18 cellular contexts compared by ENCODE assay signal in genomic region chr4:108010167-108010566, GRCh38. TPM values are rescaled to one million over a fixed set of nuclear protein-coding genes. Genes with fewer than 3 reads are reported as not detected.
DNase-seq lines count a peak whose midpoint lies in the region; ATAC-seq and TF ChIP-seq lines count a peak whose summit lies in the region.
"Had no signal": no experiment of that assay in that cellular context is flagged by ENCODE, and none has a peak within 500 bp of the region (broad histone marks: within the 10 kb centered on the region; RNA-seq: fewer than 3 reads in every experiment).

No MANE protein-coding gene starts in this region.

- no peak overlapping the region for H3K4me3 ChIP-seq in AG04449 (ENCODE audit: low read depth, low read length)
- H3K4me3 ChIP-seq in cardiac fibroblast (replicated peaks in 1 of 2; ENCODE audit: low read depth in 2 of 2, low read length in 2 of 2): no peak overlapping the region
- no peak overlapping the region for H3K4me3 ChIP-seq in left ventricle myocardium inferior
- H3K4me3 ChIP-seq: A549, ovary, upper lobe of left lung had no signal

- H3K9me3 ChIP-seq in left ventricle myocardium inferior (replicated peaks): no peaks in the 10 kb centered on the region
- H3K9me3 ChIP-seq: A549, ovary, upper lobe of left lung had no signal

- DNase-seq in AG04449 (ENCODE audit: low read depth, low spot score): peak; percentile 70
- peak; percentile 58 for DNase-seq in HT1080 (ENCODE audit: low read depth)
- peak; percentile 18 to 79 for DNase-seq in cardiac fibroblast (ENCODE audit: low read depth in 2 of 2)
- DNase-seq in kidney glomerular epithelial cell (lab: John Stamatoyannopoulos, UW): peak; percentile 49
- no peak for DNase-seq in COLO829 (ENCODE audit: low spot score)
- no peak for DNase-seq in left ventricle myocardium inferior
- DNase-seq: kidney; NCI-H1105 treated with DMSO at 0.1 percent for 48 hours; NCI-H2227 treated with DMSO at 0.1 percent for 48 hours; NK-92 treated with Interleukin-12 subunit alpha and Interleukin-12 subunit beta, amount 100 ng/mL, for 24 hours; ovary; SHP77 treated with DMSO at 0.1 percent for 48 hours; stimulated activated CD4-positive, alpha-beta T cell treated with anti-CD3 and anti-CD28 coated beads, Interleukin-12 subunit alpha, Interleukin-12 subunit beta, amount 100 ng/mL, for 4 hours; stimulated activated naive CD4-positive, alpha-beta T cell; upper lobe of left lung had no signal

- intact Hi-C loops in left ventricle myocardium inferior (cut with micrococcal nuclease): loop anchor here (10.0 kb wide), 1 partner anchor 565 kb away; no protein-coding TSS in a partner anchor

- CTCF ChIA-PET in AG04449 (lab: Yijun Ruan, JAX): interaction anchor here (3.4 kb wide), 1 partner anchor 9 kb away, joined by 17 read pairs; no protein-coding TSS in a partner anchor

- H3K36me3 ChIP-seq in left ventricle myocardium inferior: peaks cover 37% of the 10 kb centered on the region
- H3K36me3 ChIP-seq: ovary had no signal

- POLR2A ChIA-PET in AG04449 (lab: Yijun Ruan, JAX): no interaction called here

- no peak for ATAC-seq in HG02970 (IDR thresholded peaks at IDR 0.05; ENCODE audit: low FRiP score, unreplicated experiment)
- ATAC-seq in HG02610 (IDR thresholded peaks at IDR 0.05; ENCODE audit: unreplicated experiment): no peak
- ATAC-seq: A549 had no signal

- TF ChIP-seq CTCF in AG04449 (IDR thresholded peaks at IDR 0.05; ENCODE audit: insufficient read depth, low read length, missing control alignments) (no peak), cardiac fibroblast (IDR thresholded peaks at IDR 0.05; ENCODE audit: low read depth, low read length) (no peak), left ventricle myocardium inferior (IDR thresholded peaks at IDR 0.05; ENCODE audit: borderline replicate concordance) (no peak)

- H3K27ac ChIP-seq in left ventricle myocardium inferior (replicated peaks): no peak overlapping the region
- H3K27ac ChIP-seq: A549, ovary, upper lobe of left lung had no signal

- peaks cover 53% of the 10 kb centered on the region for H3K4me1 ChIP-seq in left ventricle myocardium inferior
- H3K4me1 ChIP-seq: A549, upper lobe of left lung had no signal

- no peaks in the 10 kb centered on the region for H3K27me3 ChIP-seq in left ventricle myocardium inferior (ENCODE audit: low read depth)
- H3K27me3 ChIP-seq: ovary, upper lobe of left lung had no signal

RNA-seq across cellular contexts. Expression of gene HADH, which starts 20.5 kb away (rescaled TPM):
- total RNA-seq in HT1080 (2014; rRNA removed; shearing (Covaris generic)): 7.4 and 10.8 TPM in 2 replicates
- polyA plus RNA-seq in HT1080 (2015; cell fraction: cytosol; rRNA removed): 37.1 and 38.7 TPM in 2 replicates
- 37.8 and 41.5 TPM in 2 replicates for polyA plus RNA-seq in HT1080 (2015; cell fraction: nucleus; rRNA removed)
- total RNA-seq in left ventricle myocardium inferior: 238 TPM

Comparison
In these comparisons a context has a peak if more than half of its experiments do, and no peak if none do; other contexts are left out.
1. DNase-seq: peak in AG04449 (single experiment), HT1080 (single experiment), cardiac fibroblast (2 of 2) and kidney glomerular epithelial cell (single experiment); none in COLO829 (single experiment) and left ventricle myocardium inferior (single experiment).
2. RNA of gene HADH, which starts 20.5 kb away (total RNA-seq): 238 TPM in left ventricle myocardium inferior (single experiment); 7.4 to 10.8 TPM in HT1080; every median in the first group is over 10 times any median in the second.